In genomic region chr2:152050915-152051314, GRCh38 we compare ENCODE assay signal across 25 cellular contexts. TPM values are rescaled to one million over a fixed set of nuclear protein-coding genes. Genes with fewer than 3 reads are reported as not detected.
DNase-seq lines count a peak whose midpoint lies in the region; ATAC-seq and TF ChIP-seq lines count a peak whose summit lies in the region.
"Had no signal": no experiment of that assay in that cellular context is flagged by ENCODE, and none has a peak within 500 bp of the region (broad histone marks: within the 10 kb centered on the region; RNA-seq: fewer than 3 reads in every experiment).

No MANE protein-coding gene starts in this region.

- H3K9me3 ChIP-seq in aorta (ENCODE audit: control insufficient read depth, low read length): no peaks in the 10 kb centered on the region
- no peaks in the 10 kb centered on the region for H3K9me3 ChIP-seq in left ventricle myocardium inferior (replicated peaks)
- no peaks in the 10 kb centered on the region for H3K9me3 ChIP-seq in left lung
- H3K9me3 ChIP-seq: colonic mucosa, SK-N-SH, tibial nerve had no signal

- peak; percentile 15 for ATAC-seq in GM21723 (IDR thresholded peaks at IDR 0.05; ENCODE audit: unreplicated experiment)
- ATAC-seq in aorta (ENCODE audit: low FRiP score): no peak
- ATAC-seq in left lung: no peak
- ATAC-seq: left colon had no signal

- H3K4me1 ChIP-seq in aorta (ENCODE audit: control insufficient read depth in 1 of 2, insufficient read depth in 2 of 2, low read length in 2 of 2) (peaks cover 0 to 1% of the 10 kb centered on the region in 2 donors), left ventricle myocardium inferior (no peaks in the 10 kb centered on the region), left lung (peaks cover 0 to 20% of the 10 kb centered on the region in 2 donors)
- H3K4me1 ChIP-seq: colonic mucosa, tibial nerve had no signal

- H3K36me3 Mint-ChIP-seq in dendritic cell treated with granulocyte-macrophage colony-stimulating factor and Interleukin-4, amounts not matched to agents 40 ng/mL and 50 ng/mL, for 4 days (ENCODE audit: low read depth): no peaks in the 10 kb centered on the region
- H3K36me3 Mint-ChIP-seq: activated naive CD8-positive, alpha-beta T cell had no signal

- no peak overlapping the region for H3K27ac ChIP-seq in aorta (ENCODE audit: low read depth in 1 of 2, low read length in 2 of 2)
- no peak overlapping the region for H3K27ac ChIP-seq in left ventricle myocardium inferior (replicated peaks)
- H3K27ac ChIP-seq in left lung: no peak overlapping the region
- H3K27ac ChIP-seq: colonic mucosa, tibial nerve, VCaP had no signal

- H3K27ac Mint-ChIP-seq in dendritic cell treated with granulocyte-macrophage colony-stimulating factor and Interleukin-4, amounts not matched to agents 40 ng/mL and 50 ng/mL, for 4 days: peak overlapping the region; percentile 20
- H3K27ac Mint-ChIP-seq: activated CD4-positive, alpha-beta T cell treated with anti-CD3 and anti-CD28 coated beads, Interleukin-2, amount 10 ng/mL, durations not matched to agents 7 days and 5 days; activated naive CD8-positive, alpha-beta T cell; B cell had no signal

- intact Hi-C loops in dendritic cell treated with granulocyte-macrophage colony-stimulating factor and Interleukin-4, amounts not matched to agents 40 ng/mL and 50 ng/mL, for 4 days (cut with micrococcal nuclease): loop anchor here (5.0 kb wide), 1 partner anchor 36 kb away; no protein-coding TSS in a partner anchor
- intact Hi-C loops in aorta (cut with DNase I): loop anchor here in 1 of 2 donors (10.0 kb wide), 1 partner anchor 64 kb away; no protein-coding TSS in a partner anchor
- intact Hi-C loops in left ventricle myocardium inferior (cut with micrococcal nuclease): no loop called here
- intact Hi-C loops in left lung (cut with DNase I): no loop called here

- H3K27me3 Mint-ChIP-seq in dendritic cell treated with granulocyte-macrophage colony-stimulating factor and Interleukin-4, amounts not matched to agents 40 ng/mL and 50 ng/mL, for 4 days: peaks cover 6% of the 10 kb centered on the region
- H3K27me3 Mint-ChIP-seq: B cell had no signal

- TF ChIP-seq CTCF in NB4 (IDR thresholded peaks at IDR 0.05; ENCODE audit: low read depth, low read length) (no peak), left ventricle myocardium inferior (IDR thresholded peaks at IDR 0.05; ENCODE audit: borderline replicate concordance) (no peak), left lung (IDR thresholded peaks at IDR 0.05) (no peak)

- H3K27me3 ChIP-seq in aorta (ENCODE audit: control insufficient read depth in 1 of 2, insufficient read depth in 2 of 2, low read length in 1 of 2) (no peaks in the 10 kb centered on the region), left ventricle myocardium inferior (ENCODE audit: low read depth) (no peaks in the 10 kb centered on the region), left lung (no peaks in the 10 kb centered on the region)
- H3K27me3 ChIP-seq: colonic mucosa, tibial nerve had no signal

- no peak overlapping the region for H3K4me3 Mint-ChIP-seq in dendritic cell treated with granulocyte-macrophage colony-stimulating factor and Interleukin-4, amounts not matched to agents 40 ng/mL and 50 ng/mL, for 4 days
- H3K4me3 Mint-ChIP-seq: activated CD4-positive, alpha-beta T cell treated with anti-CD3 and anti-CD28 coated beads, Interleukin-2, amount 10 ng/mL, durations not matched to agents 7 days and 5 days; activated naive CD8-positive, alpha-beta T cell; B cell; nephron had no signal

- no peak for TF ChIP-seq POLR2A in NB4 (IDR thresholded peaks at IDR 0.05; ENCODE audit: extremely low read depth, insufficient read length)

- H3K4me1 Mint-ChIP-seq in dendritic cell treated with granulocyte-macrophage colony-stimulating factor and Interleukin-4, amounts not matched to agents 40 ng/mL and 50 ng/mL, for 4 days (ENCODE audit: low read depth): peaks cover 71% of the 10 kb centered on the region
- H3K4me1 Mint-ChIP-seq: nephron had no signal

- H3K9me3 Mint-ChIP-seq in dendritic cell treated with granulocyte-macrophage colony-stimulating factor and Interleukin-4, amounts not matched to agents 40 ng/mL and 50 ng/mL, for 4 days: no peaks in the 10 kb centered on the region
- H3K9me3 Mint-ChIP-seq: activated CD4-positive, alpha-beta T cell treated with anti-CD3 and anti-CD28 coated beads, Interleukin-2, amount 10 ng/mL, durations not matched to agents 7 days and 5 days; nephron had no signal

- 95 to 96% methylated on average over 6 of the region's 6 CpGs for WGBS in aorta, 2 donors

- no peak overlapping the region for H3K4me3 ChIP-seq in NB4 (ENCODE audit: low read depth, low read length)
- no peak overlapping the region for H3K4me3 ChIP-seq in aorta (ENCODE audit: low read length in 2 of 2)
- no peak overlapping the region for H3K4me3 ChIP-seq in left ventricle myocardium inferior
- H3K4me3 ChIP-seq in left lung: no peak overlapping the region
- H3K4me3 ChIP-seq: colonic mucosa, tibial nerve had no signal

- no peaks in the 10 kb centered on the region for H3K36me3 ChIP-seq in aorta (ENCODE audit: control insufficient read depth in 1 of 2, insufficient read depth in 2 of 2, low read length in 1 of 2)
- H3K36me3 ChIP-seq in left ventricle myocardium inferior: no peaks in the 10 kb centered on the region
- no peaks in the 10 kb centered on the region for H3K36me3 ChIP-seq in left lung
- H3K36me3 ChIP-seq: colonic mucosa, tibial nerve had no signal

- DNase-seq in GF-D8 (lab: John Stamatoyannopoulos, UW) (peak; percentile 49), NB4 (ENCODE audit: low read depth) (peak; percentile 55), aorta (no peak), left ventricle myocardium inferior (no peak), left lung (no peak)
- DNase-seq in activated CD4-positive, alpha-beta T cell treated with anti-CD3 and anti-CD28 coated beads for 1 hour: no peak
- DNase-seq: activated CD4-positive, alpha-beta T cell treated with anti-CD3 and anti-CD28 coated beads, Interleukin-2, amount 10 ng/mL, durations not matched to agents 7 days and 5 days; activated effector memory CD4-positive, alpha-beta T cell treated with anti-CD3 and anti-CD28 coated beads, Interleukin-2, amount 50 U/mL, for 16 hours; activated T-cell treated with anti-CD3 and anti-CD28 coated beads, Interleukin-2, amount 50 U/mL, for 1 hour; colonic mucosa; erythroblast; left colon; MM.1S; NCI-H1694; NCI-H446; NCI-H774; SK-N-SH; stimulated activated CD4-positive, alpha-beta T cell treated with anti-CD3 and anti-CD28 coated beads, Interleukin-4, amount 100 ng/mL, for 1 hour had no signal

RNA-seq across cellular contexts. Expression of gene CACNB4, which starts 47.9 kb away (rescaled TPM):
- total RNA-seq in aorta (10 to 100 TPM in 1 of 2 donors, 1 to 10 TPM in 1; 5.0 to 14.3 TPM), left ventricle myocardium inferior (0.25 TPM), left lung (1 to 10 TPM; 6.8 to 7.8 TPM)
- 1 to 10 TPM; 1.2 to 1.5 TPM for polyA plus RNA-seq in aorta

Comparison
In these comparisons a context has a peak if more than half of its experiments do, and no peak if none do; other contexts are left out.
1. DNase-seq: peak in GF-D8 (single experiment) and NB4 (single experiment); none in aorta (0 of 2), left ventricle myocardium inferior (single experiment), activated CD4-positive, alpha-beta T cell treated with anti-CD3 and anti-CD28 coated beads for 1 hour (single experiment) and left lung (0 of 2).